ENCODE assay signal across 8 cellular contexts in the genomic region with DNA sequence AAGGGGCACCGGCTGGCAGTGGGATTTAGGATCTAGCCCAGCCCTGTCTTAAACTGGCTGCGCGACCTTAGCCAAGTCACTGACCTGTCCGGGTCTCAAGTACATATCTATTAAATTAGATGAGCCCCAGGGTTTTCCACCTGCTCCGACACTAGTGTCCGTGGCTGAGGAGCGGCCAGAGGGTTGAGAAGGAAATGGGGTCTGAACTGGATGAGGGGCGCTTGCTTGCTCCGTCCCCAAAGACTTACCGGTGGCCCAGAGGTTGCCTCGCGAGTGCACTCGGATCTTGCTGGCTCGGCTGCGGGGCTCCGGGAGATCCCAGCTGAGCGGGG. TPM values are rescaled to one million over a fixed set of nuclear protein-coding genes. Genes with fewer than 3 reads are reported as not detected.
DNase-seq lines count a peak whose midpoint lies in the region; ATAC-seq and TF ChIP-seq lines count a peak whose summit lies in the region.

No MANE protein-coding gene starts in this region.

- H3F3A ChIP-seq in PC-3 (ENCODE audit: low read length, unreplicated experiment), result no peaks in the 10 kb centered on the region

- H3K9me3 Mint-ChIP-seq in Calu3 (ENCODE audit: low read depth, unreplicated experiment), result no peaks in the 10 kb centered on the region

- H3K27me3 ChIP-seq in PC-3 (ENCODE audit: low read length), result no peaks in the 10 kb centered on the region
- no peaks in the 10 kb centered on the region for H3K27me3 ChIP-seq in parathyroid adenoma (ENCODE audit: control insufficient read depth, insufficient read depth, low read length)

- DNase-seq in Calu3 (no peak), PC-3 (no peak), epithelial cell of proximal tubule (ENCODE audit: low read depth) (no peak), HT-29 (ENCODE audit: low spot score) (no peak), NCI-H1436 treated with DMSO at 0.1 percent for 48 hours (lab: John Stamatoyannopoulos, UW) (no peak)

- peaks cover 26% of the 10 kb centered on the region for H3K4me1 ChIP-seq in PC-3 (ENCODE audit: insufficient read depth, low read length)
- H3K4me1 ChIP-seq in parathyroid adenoma, result peaks cover 6% of the 10 kb centered on the region

- H3K4me3 ChIP-seq in PC-3 (ENCODE audit: low read length) (peak overlapping the region; percentile 69), epithelial cell of proximal tubule (ENCODE audit: low read depth, low read length) (peak overlapping the region; percentile 55), parathyroid adenoma (ENCODE audit: low read depth, low read length) (peak overlapping the region; percentile 40)

- H3K36me3 Mint-ChIP-seq in Calu3 (ENCODE audit: insufficient read depth, unreplicated experiment), result peaks cover 85% of the 10 kb centered on the region

- H3K36me3 ChIP-seq in PC-3 (ENCODE audit: low read depth, low read length), result no peaks in the 10 kb centered on the region
- no peaks in the 10 kb centered on the region for H3K36me3 ChIP-seq in parathyroid adenoma (ENCODE audit: control insufficient read depth, insufficient read depth, low read length)

- peak overlapping the region; percentile 74 for H3K4me3 Mint-ChIP-seq in Calu3 (ENCODE audit: low read depth, unreplicated experiment)

- H2AFZ ChIP-seq in PC-3 (ENCODE audit: low read length) (peak overlapping the region; percentile 88), parathyroid adenoma (peak overlapping the region; percentile 89)

- CTCF ChIA-PET in Calu3 (lab: Charles Lee) (interaction anchor here (0.9 kb wide), 1 partner anchor 278 kb away, joined by 3 read pairs; no protein-coding TSS in a partner anchor), PC-3 (lab: Charles Lee) (no interaction called here)

- H3K4me2 ChIP-seq in PC-3 (ENCODE audit: low read length) (peak overlapping the region; percentile 82), parathyroid adenoma (ENCODE audit: low read length) (peak overlapping the region; percentile 78)

- peaks cover 32% of the 10 kb centered on the region for H3K4me1 Mint-ChIP-seq in Calu3 (ENCODE audit: low read depth, unreplicated experiment)

- POLR2A ChIA-PET in PC-3 (lab: Charles Lee; ENCODE audit: unreplicated experiment), result no interaction called here

- no TSS peak for BruUV-seq in Calu3 (replicated peaks; lab: Mats Ljungman, UMichigan)
- no TSS peak for BruUV-seq in PC-3 (replicated peaks; lab: Mats Ljungman, UMichigan)

- no peaks in the 10 kb centered on the region for H3K27me3 Mint-ChIP-seq in Calu3 (ENCODE audit: unreplicated experiment)

- no peaks in the 10 kb centered on the region for H4K20me1 ChIP-seq in PC-3 (ENCODE audit: low read length)

- no peak for TF ChIP-seq CTCF in Calu3 (IDR thresholded peaks at IDR 0.05; ENCODE audit: unreplicated experiment)
- no peak for TF ChIP-seq CTCF in PC-3 (conservative IDR thresholded peaks at IDR 0.05; ENCODE audit: low read depth, low read length)
- TF ChIP-seq CTCF in epithelial cell of proximal tubule (conservative IDR thresholded peaks at IDR 0.05; ENCODE audit: low read depth, low read length), result no peak
- TF ChIP-seq CTCF in parathyroid adenoma (IDR thresholded peaks at IDR 0.05), result no peak

- H3K9me3 ChIP-seq in PC-3 (ENCODE audit: low read length), result no peaks in the 10 kb centered on the region
- no peaks in the 10 kb centered on the region for H3K9me3 ChIP-seq in parathyroid adenoma (ENCODE audit: control insufficient read depth, low read length)

- peak overlapping the region; percentile 75; the same call in 1 of the 2 replicates for H3K9ac ChIP-seq in PC-3 (ENCODE audit: low read length)
- H3K9ac ChIP-seq in parathyroid adenoma, result no peak overlapping the region

- no peak for ATAC-seq in PC-3
- no peak for ATAC-seq in HG03571 (IDR thresholded peaks at IDR 0.05; ENCODE audit: unreplicated experiment)
- ATAC-seq in GM18519 (IDR thresholded peaks at IDR 0.05; ENCODE audit: low FRiP score, unreplicated experiment), result no peak

- H3K79me2 ChIP-seq in PC-3 (ENCODE audit: low read length) (peaks cover 14% of the 10 kb centered on the region), parathyroid adenoma (peaks cover 4% of the 10 kb centered on the region)

- H3K27ac Mint-ChIP-seq in Calu3 (ENCODE audit: unreplicated experiment), result no peak overlapping the region

- no peaks in the 10 kb centered on the region for H3K9me2 ChIP-seq in PC-3 (replicated peaks; ENCODE audit: low read length)

- H3K27ac ChIP-seq in PC-3 (ENCODE audit: low read length) (no peak overlapping the region), parathyroid adenoma (no peak overlapping the region)

- intact Hi-C loops in Calu3 (cut with micrococcal nuclease; ENCODE audit: unreplicated experiment) (loop anchor here (5.0 kb wide), 3 partner anchors 60 to 270 kb away; a partner anchor contains a TSS), PC-3 (cut with micrococcal nuclease) (loop anchor here (1.0 kb wide), 1 partner anchor 271 kb away; no protein-coding TSS in a partner anchor)

RNA-seq across cellular contexts. Expression of a gene that starts 0.3 kb away (rescaled TPM):
- total RNA-seq in Calu3 (2022), result 10.9 and 16.6 TPM in 2 replicates
- 20.4 and 25.9 TPM in 2 replicates for total RNA-seq in PC-3 (2014; rRNA removed)
- total RNA-seq in epithelial cell of proximal tubule, result 16.1 and 17.4 TPM in 2 replicates
- total RNA-seq in HT-29 (2014; rRNA removed; shearing (Covaris generic)), result 96.2 and 97.9 TPM in 2 replicates

RNA-seq across cellular contexts. Expression of a gene that starts 3.6 kb away (rescaled TPM):
- total RNA-seq in Calu3 (2022), result 53.1 and 53.3 TPM in 2 replicates
- total RNA-seq in PC-3 (2014; rRNA removed), result 20.8 and 29.5 TPM in 2 replicates
- total RNA-seq in epithelial cell of proximal tubule, result 14.7 and 20.5 TPM in 2 replicates
- 39.9 and 41.2 TPM in 2 replicates for total RNA-seq in HT-29 (2014; rRNA removed; shearing (Covaris generic))

RNA-seq across cellular contexts. Expression of a gene that starts 56.9 kb away (rescaled TPM):
- 16.0 and 18.0 TPM in 2 replicates for total RNA-seq in Calu3 (2022)
- total RNA-seq in PC-3 (2014; rRNA removed), result 15.0 and 18.3 TPM in 2 replicates
- 22.6 and 34.0 TPM in 2 replicates for total RNA-seq in epithelial cell of proximal tubule
- total RNA-seq in HT-29 (2014; rRNA removed; shearing (Covaris generic)), result 9.7 and 14.1 TPM in 2 replicates

RNA-seq across cellular contexts. Expression of a gene that starts 58.2 kb away (rescaled TPM):
- total RNA-seq in Calu3 (2022) (214 and 243 TPM in 2 replicates), PC-3 (2014; rRNA removed) (120 and 140 TPM in 2 replicates), epithelial cell of proximal tubule (192 and 236 TPM in 2 replicates)
- total RNA-seq in HT-29 (2014; rRNA removed; shearing (Covaris generic)), result 215 and 238 TPM in 2 replicates
